ENCODE assay signal across 11 cellular contexts in genomic region chr19:48735031-48735615, GRCh38.
A peak's percentile ranks its signal among the peaks of the same experiment; 100 is the strongest.
DNase-seq lines count a peak whose midpoint lies in the region; ATAC-seq and TF ChIP-seq lines count a peak whose summit lies in the region.
"Had no signal": no experiment of that assay in that cellular context is flagged by ENCODE, and none has a peak within 500 bp of the region (broad histone marks: within the 10 kb centered on the region; RNA-seq: fewer than 3 reads in every experiment).

No MANE protein-coding gene starts in this region.

- ATAC-seq in GM18502 (IDR thresholded peaks at IDR 0.05; ENCODE audit: poor library complexity, unreplicated experiment), result no peak
- ATAC-seq: activated naive CD4-positive, alpha-beta T cell treated with anti-CD3 and anti-CD28 coated beads, Interleukin-2, amount 50 U/mL, for 72 hours; heart right ventricle had no signal

- no peak overlapping the region for H3K4me3 ChIP-seq in coronary artery
- H3K4me3 ChIP-seq: BLaER1 treated with 17β-estradiol and CSF1 and Interleukin-3, amounts not matched to agents 10 nM and 100 nM; heart right ventricle had no signal

- no peak overlapping the region for H3K27ac ChIP-seq in coronary artery
- H3K27ac ChIP-seq: BLaER1 treated with 17β-estradiol and CSF1 and Interleukin-3, amounts not matched to agents 10 nM and 100 nM; heart right ventricle had no signal

- TF ChIP-seq CTCF in coronary artery (IDR thresholded peaks at IDR 0.05), result no peak

- DNase-seq in D341Med (ENCODE audit: low spot score) (peak; percentile 77), NCI-H748 (lab: John Stamatoyannopoulos, UW; ENCODE audit: unreplicated experiment) (peak; percentile 90), iPS-NIHi7 (ENCODE audit: extremely low spot score) (peak; percentile 76), UCSD-AML1 (lab: John Stamatoyannopoulos, UW; ENCODE audit: unreplicated experiment) (no peak), coronary artery (ENCODE audit: low spot score) (no peak)
- DNase-seq: heart right ventricle, NCI-H1436 treated with DMSO at 0.1 percent for 48 hours, T-helper 2 cell had no signal

Comparison
In these comparisons a context has a peak if more than half of its experiments do, and no peak if none do; other contexts are left out.
1. DNase-seq: peak in D341Med (single experiment), NCI-H748 (single experiment) and iPS-NIHi7 (single experiment); none in UCSD-AML1 (single experiment) and coronary artery (single experiment).